Comparison of ENCODE assay signal across 1 cellular context in the genomic region with DNA sequence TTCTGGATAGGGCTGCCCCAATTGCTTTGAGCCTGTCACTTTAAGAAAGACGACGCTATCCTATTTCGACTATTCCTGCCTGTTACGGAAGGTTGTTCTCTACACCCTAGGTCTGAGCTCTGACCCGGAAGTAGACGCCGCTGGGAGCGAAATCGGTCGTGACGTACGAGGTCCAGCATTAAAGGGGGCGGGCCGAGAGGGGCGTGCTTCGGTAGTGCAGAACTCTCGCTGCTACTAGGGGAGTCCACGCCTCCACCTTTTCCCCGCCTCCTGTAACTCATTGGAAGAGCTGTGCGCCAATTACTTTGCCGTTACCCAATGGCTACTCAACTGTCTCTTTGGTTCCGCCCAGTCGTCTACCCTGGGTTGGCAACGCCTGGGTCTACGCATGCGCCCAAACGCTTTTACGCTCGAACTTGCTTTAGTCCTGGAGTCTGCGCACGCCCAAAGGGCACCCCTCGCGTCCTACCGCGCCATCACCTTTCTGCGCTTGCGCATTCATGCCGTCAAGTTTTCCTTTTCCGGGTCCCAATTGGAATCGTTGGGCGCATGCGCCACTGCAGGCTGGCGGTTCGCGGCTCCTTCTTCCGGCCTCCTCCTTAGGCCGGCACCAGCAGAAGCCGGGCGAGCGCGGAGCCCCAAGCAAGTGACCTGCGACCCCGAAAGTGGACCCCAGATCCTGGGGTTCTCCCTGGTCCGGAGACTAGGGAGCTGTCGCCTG.
TF ChIP-seq lines count a peak whose summit lies in the region.

A gene (plus strand): TSS at position 548 of the 721 bp plus-strand sequence. CDS start 536 bp downstream, outside the sequence.

TF ChIP-seq in HEK293, 187 proteins besides CTCF, POLR2A, EP300 and RAD21 (continued from another document):
- TF ChIP-seq, protein P1, sequence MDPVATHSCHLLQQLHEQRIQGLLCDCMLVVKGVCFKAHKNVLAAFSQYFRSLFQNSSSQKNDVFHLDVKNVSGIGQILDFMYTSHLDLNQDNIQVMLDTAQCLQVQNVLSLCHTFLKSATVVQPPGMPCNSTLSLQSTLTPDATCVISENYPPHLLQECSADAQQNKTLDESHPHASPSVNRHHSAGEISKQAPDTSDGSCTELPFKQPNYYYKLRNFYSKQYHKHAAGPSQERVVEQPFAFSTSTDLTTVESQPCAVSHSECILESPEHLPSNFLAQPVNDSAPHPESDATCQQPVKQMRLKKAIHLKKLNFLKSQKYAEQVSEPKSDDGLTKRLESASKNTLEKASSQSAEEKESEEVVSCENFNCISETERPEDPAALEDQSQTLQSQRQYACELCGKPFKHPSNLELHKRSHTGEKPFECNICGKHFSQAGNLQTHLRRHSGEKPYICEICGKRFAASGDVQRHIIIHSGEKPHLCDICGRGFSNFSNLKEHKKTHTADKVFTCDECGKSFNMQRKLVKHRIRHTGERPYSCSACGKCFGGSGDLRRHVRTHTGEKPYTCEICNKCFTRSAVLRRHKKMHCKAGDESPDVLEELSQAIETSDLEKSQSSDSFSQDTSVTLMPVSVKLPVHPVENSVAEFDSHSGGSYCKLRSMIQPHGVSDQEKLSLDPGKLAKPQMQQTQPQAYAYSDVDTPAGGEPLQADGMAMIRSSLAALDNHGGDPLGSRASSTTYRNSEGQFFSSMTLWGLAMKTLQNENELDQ (tag by site-specific recombination; IDR thresholded peaks at IDR 0.05; ENCODE audit: low read depth): no peak
- TF ChIP-seq, protein P2, sequence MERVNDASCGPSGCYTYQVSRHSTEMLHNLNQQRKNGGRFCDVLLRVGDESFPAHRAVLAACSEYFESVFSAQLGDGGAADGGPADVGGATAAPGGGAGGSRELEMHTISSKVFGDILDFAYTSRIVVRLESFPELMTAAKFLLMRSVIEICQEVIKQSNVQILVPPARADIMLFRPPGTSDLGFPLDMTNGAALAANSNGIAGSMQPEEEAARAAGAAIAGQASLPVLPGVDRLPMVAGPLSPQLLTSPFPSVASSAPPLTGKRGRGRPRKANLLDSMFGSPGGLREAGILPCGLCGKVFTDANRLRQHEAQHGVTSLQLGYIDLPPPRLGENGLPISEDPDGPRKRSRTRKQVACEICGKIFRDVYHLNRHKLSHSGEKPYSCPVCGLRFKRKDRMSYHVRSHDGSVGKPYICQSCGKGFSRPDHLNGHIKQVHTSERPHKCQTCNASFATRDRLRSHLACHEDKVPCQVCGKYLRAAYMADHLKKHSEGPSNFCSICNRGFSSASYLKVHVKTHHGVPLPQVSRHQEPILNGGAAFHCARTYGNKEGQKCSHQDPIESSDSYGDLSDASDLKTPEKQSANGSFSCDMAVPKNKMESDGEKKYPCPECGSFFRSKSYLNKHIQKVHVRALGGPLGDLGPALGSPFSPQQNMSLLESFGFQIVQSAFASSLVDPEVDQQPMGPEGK (tag by site-specific recombination; IDR thresholded peaks at IDR 0.05): 0 out of 2 replicates have a peak, but pooled peaks have one; percentile 11
- no peak for TF ChIP-seq ZNF571 (tag by site-specific recombination; IDR thresholded peaks at IDR 0.05)
- peak; percentile 98 for TF ChIP-seq ZBTB21 (tag by site-specific recombination; IDR thresholded peaks at IDR 0.05)
- peak; percentile 99 for TF ChIP-seq ZNF629 (tag by site-specific recombination; IDR thresholded peaks at IDR 0.05)
- TF ChIP-seq, protein P3, sequence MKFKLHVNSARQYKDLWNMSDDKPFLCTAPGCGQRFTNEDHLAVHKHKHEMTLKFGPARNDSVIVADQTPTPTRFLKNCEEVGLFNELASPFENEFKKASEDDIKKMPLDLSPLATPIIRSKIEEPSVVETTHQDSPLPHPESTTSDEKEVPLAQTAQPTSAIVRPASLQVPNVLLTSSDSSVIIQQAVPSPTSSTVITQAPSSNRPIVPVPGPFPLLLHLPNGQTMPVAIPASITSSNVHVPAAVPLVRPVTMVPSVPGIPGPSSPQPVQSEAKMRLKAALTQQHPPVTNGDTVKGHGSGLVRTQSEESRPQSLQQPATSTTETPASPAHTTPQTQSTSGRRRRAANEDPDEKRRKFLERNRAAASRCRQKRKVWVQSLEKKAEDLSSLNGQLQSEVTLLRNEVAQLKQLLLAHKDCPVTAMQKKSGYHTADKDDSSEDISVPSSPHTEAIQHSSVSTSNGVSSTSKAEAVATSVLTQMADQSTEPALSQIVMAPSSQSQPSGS (tag by site-specific recombination; IDR thresholded peaks at IDR 0.05; ENCODE audit: low read depth): no peak
- TF ChIP-seq ZBTB8A (tag by site-specific recombination; IDR thresholded peaks at IDR 0.05): peak; percentile 20; the same call in 1 of the 2 replicates
- TF ChIP-seq, protein P4, sequence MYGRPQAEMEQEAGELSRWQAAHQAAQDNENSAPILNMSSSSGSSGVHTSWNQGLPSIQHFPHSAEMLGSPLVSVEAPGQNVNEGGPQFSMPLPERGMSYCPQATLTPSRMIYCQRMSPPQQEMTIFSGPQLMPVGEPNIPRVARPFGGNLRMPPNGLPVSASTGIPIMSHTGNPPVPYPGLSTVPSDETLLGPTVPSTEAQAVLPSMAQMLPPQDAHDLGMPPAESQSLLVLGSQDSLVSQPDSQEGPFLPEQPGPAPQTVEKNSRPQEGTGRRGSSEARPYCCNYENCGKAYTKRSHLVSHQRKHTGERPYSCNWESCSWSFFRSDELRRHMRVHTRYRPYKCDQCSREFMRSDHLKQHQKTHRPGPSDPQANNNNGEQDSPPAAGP (tag by site-specific recombination; IDR thresholded peaks at IDR 0.05): 0 out of 2 replicates have a peak, but pooled peaks have one; percentile 21
- TF ChIP-seq, protein P5, sequence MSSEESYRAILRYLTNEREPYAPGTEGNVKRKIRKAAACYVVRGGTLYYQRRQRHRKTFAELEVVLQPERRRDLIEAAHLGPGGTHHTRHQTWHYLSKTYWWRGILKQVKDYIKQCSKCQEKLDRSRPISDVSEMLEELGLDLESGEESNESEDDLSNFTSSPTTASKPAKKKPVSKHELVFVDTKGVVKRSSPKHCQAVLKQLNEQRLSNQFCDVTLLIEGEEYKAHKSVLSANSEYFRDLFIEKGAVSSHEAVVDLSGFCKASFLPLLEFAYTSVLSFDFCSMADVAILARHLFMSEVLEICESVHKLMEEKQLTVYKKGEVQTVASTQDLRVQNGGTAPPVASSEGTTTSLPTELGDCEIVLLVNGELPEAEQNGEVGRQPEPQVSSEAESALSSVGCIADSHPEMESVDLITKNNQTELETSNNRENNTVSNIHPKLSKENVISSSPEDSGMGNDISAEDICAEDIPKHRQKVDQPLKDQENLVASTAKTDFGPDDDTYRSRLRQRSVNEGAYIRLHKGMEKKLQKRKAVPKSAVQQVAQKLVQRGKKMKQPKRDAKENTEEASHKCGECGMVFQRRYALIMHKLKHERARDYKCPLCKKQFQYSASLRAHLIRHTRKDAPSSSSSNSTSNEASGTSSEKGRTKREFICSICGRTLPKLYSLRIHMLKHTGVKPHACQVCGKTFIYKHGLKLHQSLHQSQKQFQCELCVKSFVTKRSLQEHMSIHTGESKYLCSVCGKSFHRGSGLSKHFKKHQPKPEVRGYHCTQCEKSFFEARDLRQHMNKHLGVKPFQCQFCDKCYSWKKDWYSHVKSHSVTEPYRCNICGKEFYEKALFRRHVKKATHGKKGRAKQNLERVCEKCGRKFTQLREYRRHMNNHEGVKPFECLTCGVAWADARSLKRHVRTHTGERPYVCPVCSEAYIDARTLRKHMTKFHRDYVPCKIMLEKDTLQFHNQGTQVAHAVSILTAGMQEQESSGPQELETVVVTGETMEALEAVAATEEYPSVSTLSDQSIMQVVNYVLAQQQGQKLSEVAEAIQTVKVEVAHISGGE (tag by site-specific recombination; conservative IDR thresholded peaks at IDR 0.05; ENCODE audit: low read depth): peak; percentile 89
- no peak for TF ChIP-seq ZNF138 (tag by site-specific recombination; IDR thresholded peaks at IDR 0.05; ENCODE audit: borderline replicate concordance)
- TF ChIP-seq ZNF521 (tag by site-specific recombination; IDR thresholded peaks at IDR 0.05): no peak
- no peak for TF ChIP-seq ZNF157 (tag by site-specific recombination; IDR thresholded peaks at IDR 0.05)
TF ChIP-seq in HEK293: peak in this region for 34.
